In the genomic region with DNA sequence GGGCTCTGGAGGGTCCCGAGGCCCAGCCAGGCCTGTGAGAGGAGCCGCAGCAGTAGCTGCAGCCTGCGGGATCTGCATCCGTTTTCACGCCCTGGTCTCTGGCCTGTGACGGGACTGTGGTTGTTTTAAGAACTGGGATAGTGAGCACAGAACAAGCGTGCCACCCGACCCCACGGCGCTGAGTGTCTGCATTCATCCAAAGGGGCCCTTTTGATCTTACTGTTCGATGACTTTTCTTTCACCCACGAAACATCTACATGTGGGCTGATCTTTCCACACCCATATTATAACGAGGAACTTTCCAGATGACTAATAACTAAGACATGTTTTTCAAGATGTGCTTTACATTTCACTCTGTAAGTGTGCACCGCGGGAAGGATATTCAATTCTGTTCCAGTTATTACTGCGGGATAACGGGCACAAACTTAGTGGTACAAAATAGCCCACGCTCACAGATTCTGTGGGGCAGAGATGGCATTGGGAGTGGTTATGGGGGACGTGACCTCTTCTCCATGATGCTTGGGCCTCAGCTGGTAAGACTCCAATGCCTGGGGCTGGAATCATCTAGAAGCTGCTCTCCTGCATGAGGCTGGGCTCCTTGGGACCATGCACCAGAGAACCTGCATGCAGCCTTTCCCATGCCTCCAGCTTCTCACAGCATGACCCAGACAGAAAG, we compare ENCODE assay signal across 13 cellular contexts.
DNase-seq lines count a peak whose midpoint lies in the region; ATAC-seq lines count a peak whose summit lies in the region.
"Had no signal": no experiment of that assay in that cellular context is flagged by ENCODE, and none has a peak within 500 bp of the region (broad histone marks: within the 10 kb centered on the region; RNA-seq: fewer than 3 reads in every experiment).

No MANE protein-coding gene starts in this region.

- peak overlapping the region; percentile 51 to 59 for H3K4me3 Mint-ChIP-seq in activated T-cell treated with anti-CD3 and anti-CD28 coated beads, Interleukin-2, amount 50 U/mL, for 72 hours
- H3K4me3 Mint-ChIP-seq: GM23338 had no signal

- H3K27me3 ChIP-seq in SJCRH30, result no peaks in the 10 kb centered on the region; the same call in 1 of the 2 replicates

- no peaks in the 10 kb centered on the region for H3K36me3 ChIP-seq in SJCRH30

- H3K4me1 Mint-ChIP-seq in activated T-cell treated with anti-CD3 and anti-CD28 coated beads, Interleukin-2, amount 50 U/mL, for 72 hours (ENCODE audit: low read depth), result peaks cover 46% of the 10 kb centered on the region

- no peak overlapping the region for H3K4me3 ChIP-seq in SJCRH30
- H3K4me3 ChIP-seq: dorsolateral prefrontal cortex, GM23338 had no signal

- H3K9me3 Mint-ChIP-seq in activated T-cell treated with anti-CD3 and anti-CD28 coated beads, Interleukin-2, amount 50 U/mL, for 72 hours, result peaks cover 2 to 5% of the 10 kb centered on the region in 2 donors
- H3K9me3 Mint-ChIP-seq: GM23338 had no signal

- peak; percentile 15 to 30 for DNase-seq in activated CD4-positive, alpha-beta T cell treated with anti-CD3 and anti-CD28 coated beads for 24 hours (ENCODE audit: low read depth in 2 of 2)
- no peak for DNase-seq in activated CD4-positive, alpha-beta T cell treated with anti-CD3 and anti-CD28 coated beads for 4 hours
- DNase-seq in activated T-cell treated with anti-CD3 and anti-CD28 coated beads, Interleukin-2, amount 50 U/mL, for 72 hours, result peak; percentile 56 to 62
- DNase-seq in left kidney (ENCODE audit: low read depth, low spot score) (peak; percentile 36), islet precursor cell (no peak), SJCRH30 (no peak), globus pallidus (ENCODE audit: low spot score) (no peak)
- DNase-seq in stimulated activated CD8-positive, alpha-beta memory T cell treated with anti-CD3 and anti-CD28 coated beads, Interleukin-4, amount 100 ng/mL, for 48 hours, result peak; percentile 73
- DNase-seq: 8988T, activated gamma-delta T cell, dorsolateral prefrontal cortex, NCI-H82 had no signal

- peak; percentile 88 to 91 for ATAC-seq in activated T-cell treated with anti-CD3 and anti-CD28 coated beads, Interleukin-2, amount 50 U/mL, for 72 hours (replicated peaks in 1 of 2)

- H3K27me3 Mint-ChIP-seq in activated T-cell treated with anti-CD3 and anti-CD28 coated beads, Interleukin-2, amount 50 U/mL, for 72 hours (ENCODE audit: low read depth), result peaks cover 51% of the 10 kb centered on the region

- no peak overlapping the region for H3K27ac Mint-ChIP-seq in activated T-cell treated with anti-CD3 and anti-CD28 coated beads, Interleukin-2, amount 50 U/mL, for 72 hours
- H3K27ac Mint-ChIP-seq: GM23338 had no signal

- no peaks in the 10 kb centered on the region for H3K9me3 ChIP-seq in SJCRH30 (replicated peaks)

- no peaks in the 10 kb centered on the region for H3K4me1 ChIP-seq in SJCRH30

- H3K36me3 Mint-ChIP-seq in activated T-cell treated with anti-CD3 and anti-CD28 coated beads, Interleukin-2, amount 50 U/mL, for 72 hours (ENCODE audit: insufficient read depth in 2 of 2), result peaks cover 6 to 8% of the 10 kb centered on the region in 2 donors

- H3K27ac ChIP-seq in SJCRH30, result no peak overlapping the region
- H3K27ac ChIP-seq: dorsolateral prefrontal cortex had no signal

Comparison
In these comparisons a context has a peak if more than half of its experiments do, and no peak if none do; other contexts are left out.
1. DNase-seq: peak in activated CD4-positive, alpha-beta T cell treated with anti-CD3 and anti-CD28 coated beads for 24 hours (2 of 2), activated T-cell treated with anti-CD3 and anti-CD28 coated beads, Interleukin-2, amount 50 U/mL, for 72 hours (2 of 2), left kidney (single experiment) and stimulated activated CD8-positive, alpha-beta memory T cell treated with anti-CD3 and anti-CD28 coated beads, Interleukin-4, amount 100 ng/mL, for 48 hours (single experiment); none in activated CD4-positive, alpha-beta T cell treated with anti-CD3 and anti-CD28 coated beads for 4 hours (0 of 2), islet precursor cell (single experiment), SJCRH30 (0 of 2) and globus pallidus (single experiment).